Comparison of ENCODE assay signal across 13 cellular contexts in genomic region chr4:147118523-147118922, GRCh38.
DNase-seq lines count a peak whose midpoint lies in the region; ATAC-seq and TF ChIP-seq lines count a peak whose summit lies in the region.
"Had no signal": no experiment of that assay in that cellular context is flagged by ENCODE, and none has a peak within 500 bp of the region (broad histone marks: within the 10 kb centered on the region; RNA-seq: fewer than 3 reads in every experiment).

No MANE protein-coding gene starts in this region.

- no peaks in the 10 kb centered on the region for H3K36me3 ChIP-seq in muscle layer of colon (ENCODE audit: insufficient read depth, low read length)
- H3K36me3 ChIP-seq: neutrophil, thoracic aorta had no signal

- H3K9me3 Mint-ChIP-seq in activated T-helper 2 cell treated with anti-CD3 and anti-CD28 coated beads, Interferon-gamma antibody, Interleukin-2, Interleukin-4, amounts not matched to agents 10 μg/mL and 5 μg/mL and 100 μg/mL, durations not matched to agents 14 hours and 24 hours and 36 hours, result peaks cover 12% of the 10 kb centered on the region

- no peaks in the 10 kb centered on the region for H3K27me3 ChIP-seq in muscle layer of colon (ENCODE audit: control insufficient read depth in 1 of 2, insufficient read depth in 2 of 2, low read length in 2 of 2)
- H3K27me3 ChIP-seq: neutrophil had no signal

- H3K36me3 Mint-ChIP-seq in activated T-helper 2 cell treated with anti-CD3 and anti-CD28 coated beads, Interferon-gamma antibody, Interleukin-2, Interleukin-4, amounts not matched to agents 10 μg/mL and 5 μg/mL and 100 μg/mL, durations not matched to agents 14 hours and 24 hours and 36 hours (ENCODE audit: low read depth), result no peaks in the 10 kb centered on the region

- H3K4me3 Mint-ChIP-seq in activated T-helper 2 cell treated with anti-CD3 and anti-CD28 coated beads, Interferon-gamma antibody, Interleukin-2, Interleukin-4, amounts not matched to agents 10 μg/mL and 5 μg/mL and 100 μg/mL, durations not matched to agents 14 hours and 24 hours and 36 hours (ENCODE audit: low read depth), result no peak overlapping the region

- intact Hi-C loops in activated T-helper 2 cell treated with anti-CD3 and anti-CD28 coated beads, Interferon-gamma antibody, Interleukin-2, Interleukin-4, amounts not matched to agents 10 μg/mL and 5 μg/mL and 100 μg/mL, durations not matched to agents 14 hours and 24 hours and 36 hours (cut with micrococcal nuclease), result no loop called here

- no peaks in the 10 kb centered on the region for H3K27me3 Mint-ChIP-seq in activated T-helper 2 cell treated with anti-CD3 and anti-CD28 coated beads, Interferon-gamma antibody, Interleukin-2, Interleukin-4, amounts not matched to agents 10 μg/mL and 5 μg/mL and 100 μg/mL, durations not matched to agents 14 hours and 24 hours and 36 hours (ENCODE audit: low read depth)

- TF ChIP-seq CTCF in AG10803 (conservative IDR thresholded peaks at IDR 0.05; ENCODE audit: low read length), result no peak

- peak overlapping the region; percentile 27 for H3K9ac ChIP-seq in muscle layer of colon (ENCODE audit: low read length)

- DNase-seq in AG10803 (ENCODE audit: low read depth) (peak; percentile 62), fibroblast of gingiva (ENCODE audit: low read depth) (peak; percentile 84), RKO (ENCODE audit: low spot score) (no peak), NCI-H2107 (lab: John Stamatoyannopoulos, UW) (no peak)
- no peak for DNase-seq in activated T-helper 2 cell treated with anti-CD3 and anti-CD28 coated beads, Interferon-gamma antibody, Interleukin-2, Interleukin-4, amounts not matched to agents 10 μg/mL and 5 μg/mL and 100 μg/mL, durations not matched to agents 14 hours and 24 hours and 36 hours (ENCODE audit: low spot score)
- DNase-seq: NCI-H2029 had no signal

- ATAC-seq in HG02885 (IDR thresholded peaks at IDR 0.05; ENCODE audit: poor library complexity, unreplicated experiment) (peak; percentile 91), GM19463 (IDR thresholded peaks at IDR 0.05; ENCODE audit: unreplicated experiment) (no peak)
- ATAC-seq: K562 had no signal

- no peaks in the 10 kb centered on the region for H3K4me1 Mint-ChIP-seq in activated T-helper 2 cell treated with anti-CD3 and anti-CD28 coated beads, Interferon-gamma antibody, Interleukin-2, Interleukin-4, amounts not matched to agents 10 μg/mL and 5 μg/mL and 100 μg/mL, durations not matched to agents 14 hours and 24 hours and 36 hours (ENCODE audit: low read depth)

- H3K9me3 ChIP-seq in muscle layer of colon (ENCODE audit: low read length), result no peaks in the 10 kb centered on the region
- H3K9me3 ChIP-seq: neutrophil, thoracic aorta had no signal

- H3K4me1 ChIP-seq in muscle layer of colon (ENCODE audit: insufficient read depth, low read length), result peaks cover 18% of the 10 kb centered on the region

- no peak overlapping the region for H3K4me3 ChIP-seq in AG10803 (ENCODE audit: low read length)
- H3K4me3 ChIP-seq in muscle layer of colon (ENCODE audit: low read depth in 1 of 2, low read length in 2 of 2), result peak overlapping the region in 1 of 2 donors; percentile 32
- H3K4me3 ChIP-seq: K562, thoracic aorta had no signal

- no peak overlapping the region for H3K27ac ChIP-seq in muscle layer of colon (ENCODE audit: low read depth, low read length)
- H3K27ac ChIP-seq: epithelial cell of prostate, neutrophil, thoracic aorta had no signal

- H3K27ac Mint-ChIP-seq in activated T-helper 2 cell treated with anti-CD3 and anti-CD28 coated beads, Interferon-gamma antibody, Interleukin-2, Interleukin-4, amounts not matched to agents 10 μg/mL and 5 μg/mL and 100 μg/mL, durations not matched to agents 14 hours and 24 hours and 36 hours, result no peak overlapping the region

Comparison
In these comparisons a context has a peak if more than half of its experiments do, and no peak if none do; other contexts are left out.
1. DNase-seq: peak in AG10803 (single experiment) and fibroblast of gingiva (single experiment); none in activated T-helper 2 cell treated with anti-CD3 and anti-CD28 coated beads, Interferon-gamma antibody, Interleukin-2, Interleukin-4, amounts not matched to agents 10 μg/mL and 5 μg/mL and 100 μg/mL, durations not matched to agents 14 hours and 24 hours and 36 hours (single experiment), RKO (single experiment) and NCI-H2107 (single experiment).